1 cellular context compared by ENCODE assay signal in genomic region chr2:132267372-132267771, GRCh38.
TF ChIP-seq lines count a peak whose summit lies in the region.

No MANE protein-coding gene starts in this region.

TF ChIP-seq in IMR-90, 13 proteins besides CTCF, POLR2A, EP300 and RAD21 (continued from another document):
- TF ChIP-seq ELK1 (IDR thresholded peaks at IDR 0.05; ENCODE audit: borderline replicate concordance, low read depth, low read length) (no peak), FOS (IDR thresholded peaks at IDR 0.05; ENCODE audit: low read depth, low read length) (no peak), CHD1 (IDR thresholded peaks at IDR 0.05; ENCODE audit: low read depth, low read length) (no peak)
